24 cellular contexts compared by ENCODE assay signal in the genomic region with DNA sequence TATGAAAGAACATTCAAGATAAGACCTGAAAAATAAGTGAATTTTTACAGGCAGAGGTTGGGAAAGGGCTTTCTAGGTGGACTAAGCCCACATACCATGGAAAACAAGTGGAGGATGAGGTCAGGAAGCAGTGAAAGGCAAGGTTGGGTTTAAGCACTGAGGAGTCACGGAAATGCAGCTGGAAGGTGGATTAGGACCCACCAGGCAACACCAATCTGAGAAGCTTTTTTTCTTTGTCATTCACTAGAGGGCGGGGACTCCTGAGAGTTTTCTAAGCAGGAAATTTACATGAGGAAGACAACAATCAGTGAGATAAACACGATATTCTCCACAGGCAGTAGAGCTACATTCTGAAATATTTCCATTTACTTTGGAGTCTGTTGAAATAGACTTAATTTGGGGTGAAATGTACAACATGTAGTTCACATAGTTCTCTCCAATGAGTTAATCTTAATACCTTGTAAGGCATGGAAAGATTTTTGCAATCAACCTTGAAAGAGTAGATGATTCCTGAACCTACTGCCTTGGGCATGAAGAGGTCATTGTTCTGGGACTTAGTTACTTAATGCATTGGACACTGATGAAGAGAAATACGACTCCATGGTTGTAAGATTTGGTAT. TPM values are rescaled to one million over a fixed set of nuclear protein-coding genes. Genes with fewer than 3 reads are reported as not detected.
DNase-seq lines count a peak whose midpoint lies in the region; ATAC-seq, FAIRE-seq and TF ChIP-seq lines count a peak whose summit lies in the region.
"Had no signal": no experiment of that assay in that cellular context is flagged by ENCODE, and none has a peak within 500 bp of the region (broad histone marks: within the 10 kb centered on the region; RNA-seq: fewer than 3 reads in every experiment).

No MANE protein-coding gene starts in this region.

- H2AFZ ChIP-seq in H1 (ENCODE audit: low read length) = peak overlapping the region; percentile 45; the same call in 1 of the 2 replicates

- no peak overlapping the region for H3K4me2 ChIP-seq in H1 (ENCODE audit: insufficient read depth in 1 of 2, low read depth in 2 of 2, low read length in 2 of 2)
- H3K4me2 ChIP-seq: BLaER1 treated with 17β-estradiol and CSF1 and Interleukin-3, amounts not matched to agents 10 nM and 100 nM had no signal

- H2BK15ac ChIP-seq in H1 (ENCODE audit: low read length) = no peak overlapping the region

- TF ChIP-seq RAD21 in H1 (IDR thresholded peaks at IDR 0.05 in 1 of 2, conservative IDR thresholded peaks at IDR 0.05 in 1 of 2; ENCODE audit: low read depth in 2 of 2, low read length in 2 of 2) = no peak

- H2BK20ac ChIP-seq in H1 (ENCODE audit: low read length) = 0 out of 2 replicates have a peak overlapping the region, but pooled peaks have one; percentile 15

- POLR2A ChIA-PET in H1 (lab: Charles Lee; ENCODE audit: partially characterized antibody) = interaction anchor here (1.9 kb wide), 1 partner anchor 11 kb away, joined by 4 read pairs; no protein-coding TSS in a partner anchor

- H3K27me3 ChIP-seq in H1 (replicated peaks in 1 of 4; ENCODE audit: control insufficient read depth in 3 of 4, extremely low read depth in 1 of 4, insufficient read depth in 3 of 4, low read length in 3 of 4) (no peaks in the 10 kb centered on the region; a peak in 1 of 7 replicates), adrenal gland (no peaks in the 10 kb centered on the region)
- H3K27me3 ChIP-seq: BLaER1 treated with 17β-estradiol and CSF1 and Interleukin-3, amounts not matched to agents 10 nM and 100 nM had no signal

- H3K23ac ChIP-seq in H1 (ENCODE audit: insufficient read length) = no peak overlapping the region

- no peak overlapping the region for H4K91ac ChIP-seq in H1 (replicated peaks; ENCODE audit: insufficient read length, low read length)

- intact Hi-C loops in adrenal gland (cut with DNase I) = no loop called here

- FAIRE-seq in HTR-8/SVneo (lab: Jason Lieb, UNC) (peak; percentile 23), H1 (lab: Jason Lieb, UNC) (peak; percentile 28)
- FAIRE-seq: GM12891, HepG2, K562 had no signal

- H2BK120ac ChIP-seq in H1 (replicated peaks; ENCODE audit: low read depth, low read length) = peak overlapping the region; percentile 39

- H4K5ac ChIP-seq in H1 (ENCODE audit: insufficient read length, low read depth, low read length) = no peak overlapping the region

- no peaks in the 10 kb centered on the region for H3K79me2 ChIP-seq in H1 (ENCODE audit: control insufficient read depth in 1 of 2, insufficient read depth in 2 of 2, low read length in 2 of 2)

- H3K14ac ChIP-seq in H1 (ENCODE audit: insufficient read length) = no peak overlapping the region

- TF ChIP-seq CTCF in H1 (IDR thresholded peaks at IDR 0.05; ENCODE audit: control extremely low read depth in 1 of 3, insufficient read depth in 1 of 3, low read depth in 1 of 3, low read length in 3 of 3) = no peak
- no peak for TF ChIP-seq CTCF in adrenal gland (IDR thresholded peaks at IDR 0.05)

- TF ChIP-seq POLR2A in H1 (IDR thresholded peaks at IDR 0.05; ENCODE audit: control extremely low read depth in 1 of 2, low read depth in 2 of 2, low read length in 2 of 2) (no peak), adrenal gland (IDR thresholded peaks at IDR 0.05) (no peak)

- H3K4me3 ChIP-seq in H1 (ENCODE audit: extremely low read depth in 1 of 4, insufficient read depth in 2 of 4, low read depth in 3 of 4, low read length in 4 of 4) (peak overlapping the region in 1 of 4 experiments; percentile 20; a peak in 1 of 8 replicates), adrenal gland (no peak overlapping the region)
- H3K4me3 ChIP-seq: BLaER1 treated with 17β-estradiol and CSF1 and Interleukin-3, amounts not matched to agents 10 nM and 100 nM; K562 had no signal

- H3K79me1 ChIP-seq in H1 (ENCODE audit: low read depth, low read length) = no peaks in the 10 kb centered on the region

- no peaks in the 10 kb centered on the region for H3K23me2 ChIP-seq in H1 (ENCODE audit: low read depth, low read length)

- 62% methylated on average over 4 of the region's 4 CpGs; no CpG with 5 or more reads in 1 of the 2 experiments for WGBS in H1 (ENCODE audit: extremely low coverage in 1 of 2, insufficient coverage in 1 of 2, insufficient read length in 1 of 2, insufficient replicate concordance in 2 of 2, low coverage in 1 of 2, low lambda C conversion rate in 2 of 2, missing lambda C conversion rate in 1 of 2), 2 experiments
- 64 to 70% (median 65%) methylated on average over 4 of the region's 4 CpGs for WGBS in adrenal gland, 4 donors

- H3K4me1 ChIP-seq in H1 (replicated peaks in 1 of 4; ENCODE audit: control insufficient read depth in 3 of 4, insufficient read depth in 4 of 4, low read length in 3 of 4) = peaks cover 2 to 8% (median 3%) of the 10 kb centered on the region in 4 experiments; a peak in 3 of 7 replicates
- H3K4me1 ChIP-seq in adrenal gland (replicated peaks in 1 of 2) = no peaks in the 10 kb centered on the region

- CTCF ChIA-PET in H1 (lab: Charles Lee; ENCODE audit: partially characterized antibody) = interaction anchor here (0.8 to 1.2 kb wide), 2 partner anchors 14 to 33 kb away, joined by 4 read pairs; no protein-coding TSS in a partner anchor

- no peak overlapping the region for H2AK5ac ChIP-seq in H1 (ENCODE audit: low read depth, low read length)

- no peak overlapping the region for H3K27ac ChIP-seq in H1 (ENCODE audit: low read depth, low read length)
- H3K27ac ChIP-seq in adrenal gland = no peak overlapping the region
- H3K27ac ChIP-seq: BLaER1 treated with 17β-estradiol and CSF1 and Interleukin-3, amounts not matched to agents 10 nM and 100 nM had no signal

- no peak overlapping the region for H3K4ac ChIP-seq in H1 (replicated peaks; ENCODE audit: insufficient read length, low read depth, low read length)

- ATAC-seq in HG03442 (IDR thresholded peaks at IDR 0.05; ENCODE audit: unreplicated experiment) = no peak
- ATAC-seq: HCT116, HepG2, K562, T-cell had no signal

- no peak overlapping the region for H3K9ac ChIP-seq in H1 (replicated peaks in 1 of 4; ENCODE audit: extremely low read depth in 1 of 4, low read depth in 3 of 4, low read length in 3 of 4)
- H3K9ac ChIP-seq: BLaER1 treated with 17β-estradiol and CSF1 and Interleukin-3, amounts not matched to agents 10 nM and 100 nM had no signal

- H4K20me1 ChIP-seq in H1 (replicated peaks in 1 of 2; ENCODE audit: control insufficient read depth in 1 of 2, insufficient read depth in 2 of 2, low read length in 2 of 2) = no peaks in the 10 kb centered on the region
- H4K20me1 ChIP-seq: BLaER1 treated with 17β-estradiol and CSF1 and Interleukin-3, amounts not matched to agents 10 nM and 100 nM had no signal

- H3K56ac ChIP-seq in H1 (replicated peaks; ENCODE audit: insufficient read length, low read depth, low read length) = no peak overlapping the region

- no peak overlapping the region for H3K18ac ChIP-seq in H1 (ENCODE audit: extremely low read depth, low read length)

- H3K36me3 ChIP-seq in H1 (ENCODE audit: control insufficient read depth in 2 of 4, insufficient read depth in 4 of 4, low read length in 3 of 4) (no peaks in the 10 kb centered on the region), adrenal gland (replicated peaks in 1 of 2) (no peaks in the 10 kb centered on the region)
- H3K36me3 ChIP-seq: BLaER1 treated with 17β-estradiol and CSF1 and Interleukin-3, amounts not matched to agents 10 nM and 100 nM had no signal

- no peak for DNase-seq in HTR-8/SVneo (ENCODE audit: insufficient read length, low spot score)
- DNase-seq in H1 (ENCODE audit: low read depth in 1 of 2, low spot score in 2 of 2) = no peak
- peak; percentile 74 for DNase-seq in iPS DF 4.7 (ENCODE audit: extremely low read depth, low spot score)
- no peak for DNase-seq in adrenal gland
- DNase-seq in HK-2 (ENCODE audit: unreplicated experiment) = no peak
- DNase-seq in activated CD4-positive, alpha-beta T cell treated with anti-CD3 and anti-CD28 coated beads, Interleukin-2, amount 50 U/mL, for 1 hour = no peak
- DNase-seq: Caco-2; CD4-positive, alpha-beta memory T cell; DMS 273 treated with DMSO at 0.1 percent for 48 hours; DND-41; NCI-H1092; NCI-H1436; NCI-H187 treated with DMSO at 0.1 percent for 48 hours; NCI-H2107; NCI-H446 treated with DMSO at 0.1 percent for 48 hours; NCI-H526 treated with DMSO at 0.1 percent for 48 hours; T-cell had no signal

- no peak overlapping the region for H2BK12ac ChIP-seq in H1 (ENCODE audit: low read depth, low read length)

- no peak overlapping the region for H4K8ac ChIP-seq in H1 (ENCODE audit: extremely low read depth, insufficient read depth, low read length)

- no peak for TF ChIP-seq EP300 in H1 (IDR thresholded peaks at IDR 0.05; ENCODE audit: borderline replicate concordance in 1 of 2, low read depth in 2 of 2, low read length in 2 of 2)

- H2BK5ac ChIP-seq in H1 (ENCODE audit: low read depth, low read length) = no peak overlapping the region

- H3K9me3 ChIP-seq in H1 (ENCODE audit: insufficient read depth in 2 of 2, low read depth in 1 of 2, low read length in 1 of 2) = no peaks in the 10 kb centered on the region
- H3K9me3 ChIP-seq in adrenal gland (replicated peaks in 1 of 3) = no peaks in the 10 kb centered on the region
- H3K9me3 ChIP-seq: BLaER1 treated with 17β-estradiol and CSF1 and Interleukin-3, amounts not matched to agents 10 nM and 100 nM; Caco-2 had no signal

TF ChIP-seq in H1, 55 proteins besides CTCF, POLR2A, EP300 and RAD21:
- TF ChIP-seq HDAC6 (IDR thresholded peaks at IDR 0.05; ENCODE audit: low read depth, low read length) = no peak
- no peak for TF ChIP-seq BCL11A (IDR thresholded peaks at IDR 0.05; ENCODE audit: low read depth in 2 of 2, low read length in 2 of 2)
- no peak for TF ChIP-seq JUND (IDR thresholded peaks at IDR 0.05; ENCODE audit: low read length)

RNA-seq across cellular contexts. Expression of a gene that starts 40.7 kb away (rescaled TPM):
- total RNA-seq in H1 (2021; fragmentation: NEBNext Ultra II Directional; extraction: Animal tissue kit (Norgen Biotek cat#: 25700)) = not detected in 2 replicates
- 0.03 TPM in 1 of 2 replicates, not detected in the other for polyA plus RNA-seq in H1 (2011; rRNA removed)
- polyA plus RNA-seq in H1 (2011; cell fraction: cytosol; rRNA removed) = not detected
- polyA plus RNA-seq in H1 (2011; cell fraction: nucleus; rRNA removed) = not detected
- not detected in 4 replicates for polyA plus RNA-seq in H1 (2012, experiment 1 of 2)
- not detected for polyA plus RNA-seq in H1 (2012, experiment 2 of 2)
- polyA plus RNA-seq in H1 (2013, experiment 1 of 2) = 0.08 TPM
- polyA plus RNA-seq in H1 (2013, experiment 2 of 2) = 0.11 TPM
- polyA minus RNA-seq in H1 (2011; rRNA and poly(A)+ RNA removed) = not detected in 2 replicates
- polyA minus RNA-seq in H1 (2011; cell fraction: cytosol; rRNA and poly(A)+ RNA removed) = not detected
- polyA minus RNA-seq in H1 (2011; cell fraction: nucleus; rRNA and poly(A)+ RNA removed) = not detected
- 1 to 10 TPM in 1 of 8 donors, under 1 TPM in 5, not detected in 2; 0.18 to 1.6 (median 0.40) TPM for total RNA-seq in adrenal gland
- polyA plus RNA-seq in adrenal gland = 1 to 10 TPM in 1 of 3 donors, under 1 TPM in 2; 0.22 to 2.0 (median 0.97) TPM
- total RNA-seq: CD4-positive, alpha-beta memory T cell; G401; HepG2; K562 had no signal
- polyA plus RNA-seq: CD4-positive, alpha-beta memory T cell; HepG2; K562 had no signal
